In genomic region chr2:24360050-24360962, GRCh38 we compare ENCODE assay signal across 8 cellular contexts. TPM values are rescaled to one million over a fixed set of nuclear protein-coding genes. Genes with fewer than 3 reads are reported as not detected.
DNase-seq lines count a peak whose midpoint lies in the region; ATAC-seq and TF ChIP-seq lines count a peak whose summit lies in the region.

TSS of gene ITSN2 (minus strand) at chr2:24360536. CDS start at chr2:24328082, 32,454 bp downstream.

- peak; percentile 35 for DNase-seq in DMS153 (lab: John Stamatoyannopoulos, UW)
- DNase-seq in HUDEP-2 (lab: John Stamatoyannopoulos, UW; ENCODE audit: unreplicated experiment in 76 of 76) = peak in 71 of 76 experiments; percentile 14 to 89 (median 61)
- peak; percentile 79 to 92 (median 92) for DNase-seq in Peyer's patch
- peak; percentile 88 for DNase-seq in activated T-cell treated with anti-CD3 and anti-CD28 coated beads, Interleukin-2, amount 50 U/mL, for 72 hours
- peak; percentile 17 for DNase-seq in esophagus squamous epithelium (lab: John Stamatoyannopoulos, UW)
- peak; percentile 92 for DNase-seq in naive B cell
- peak; percentile 79 to 92 for DNase-seq in stimulated activated effector memory CD8-positive, alpha-beta T cell treated with anti-CD3 and anti-CD28 coated beads, Interleukin-12 subunit alpha, Interleukin-12 subunit beta, amount 100 ng/mL, for 72 hours (ENCODE audit: low spot score in 2 of 2)

- no peaks in the 10 kb centered on the region for H3K27me3 ChIP-seq in Peyer's patch
- no peaks in the 10 kb centered on the region for H3K27me3 ChIP-seq in esophagus squamous epithelium

- H3K27ac ChIP-seq in Peyer's patch = peak within 1 kb of the TSS; percentile 88 to 98 (median 94)
- peak within 1 kb of the TSS; percentile 88 to 98 (median 98) for H3K27ac ChIP-seq in esophagus squamous epithelium

- H3K9me3 Mint-ChIP-seq in activated T-cell treated with anti-CD3 and anti-CD28 coated beads, Interleukin-2, amount 50 U/mL, for 72 hours = no peaks in the 10 kb centered on the region
- peaks cover 0 to 3% (median 0%) of the 10 kb centered on the region in 7 donors for H3K9me3 Mint-ChIP-seq in naive B cell
- H3K9me3 Mint-ChIP-seq in stimulated activated effector memory CD8-positive, alpha-beta T cell treated with anti-CD3 and anti-CD28 coated beads, Interleukin-12 subunit alpha, Interleukin-12 subunit beta, amount 100 ng/mL, for 72 hours = no peaks in the 10 kb centered on the region

- peaks cover 0 to 5% of the 10 kb centered on the region in 2 donors for H3K36me3 Mint-ChIP-seq in activated T-cell treated with anti-CD3 and anti-CD28 coated beads, Interleukin-2, amount 50 U/mL, for 72 hours (ENCODE audit: insufficient read depth in 2 of 2)
- H3K36me3 Mint-ChIP-seq in naive B cell = no peaks in the 10 kb centered on the region
- H3K36me3 Mint-ChIP-seq in stimulated activated effector memory CD8-positive, alpha-beta T cell treated with anti-CD3 and anti-CD28 coated beads, Interleukin-12 subunit alpha, Interleukin-12 subunit beta, amount 100 ng/mL, for 72 hours = peaks cover 21% of the 10 kb centered on the region

- H3K4me1 ChIP-seq in Peyer's patch (peaks cover 3 to 23% (median 8%) of the 10 kb centered on the region in 4 donors), esophagus squamous epithelium (peaks cover 13 to 70% (median 23%) of the 10 kb centered on the region in 3 donors)

- TF ChIP-seq POLR2A in Peyer's patch (IDR thresholded peaks at IDR 0.05) (peak; percentile 67 to 70), esophagus squamous epithelium (IDR thresholded peaks at IDR 0.05) (peak in 2 of 4 donors; percentile 46 to 80)

- H3K9me3 ChIP-seq in Peyer's patch = no peaks in the 10 kb centered on the region
- no peaks in the 10 kb centered on the region for H3K9me3 ChIP-seq in esophagus squamous epithelium

- no peaks in the 10 kb centered on the region for H3K27me3 Mint-ChIP-seq in activated T-cell treated with anti-CD3 and anti-CD28 coated beads, Interleukin-2, amount 50 U/mL, for 72 hours (ENCODE audit: low read depth)
- no peaks in the 10 kb centered on the region for H3K27me3 Mint-ChIP-seq in naive B cell

- peak within 1 kb of the TSS; percentile 71 to 99 for H3K4me3 Mint-ChIP-seq in activated T-cell treated with anti-CD3 and anti-CD28 coated beads, Interleukin-2, amount 50 U/mL, for 72 hours
- H3K4me3 Mint-ChIP-seq in naive B cell = peak within 1 kb of the TSS; percentile 86 to 98 (median 95)
- H3K4me3 Mint-ChIP-seq in stimulated activated effector memory CD8-positive, alpha-beta T cell treated with anti-CD3 and anti-CD28 coated beads, Interleukin-12 subunit alpha, Interleukin-12 subunit beta, amount 100 ng/mL, for 72 hours = peak within 1 kb of the TSS; percentile 79

- no peaks in the 10 kb centered on the region for H3K36me3 ChIP-seq in Peyer's patch
- H3K36me3 ChIP-seq in esophagus squamous epithelium = no peaks in the 10 kb centered on the region

- intact Hi-C loops in esophagus squamous epithelium (cut with DNase I) = no loop called here

- 0 to 35% methylated on average over 3 to 11 of the region's 96 CpGs for WGBS in esophagus squamous epithelium, 2 donors

- H3K4me3 ChIP-seq in Peyer's patch = peak within 1 kb of the TSS; percentile 70 to 99 (median 88)
- peak within 1 kb of the TSS; percentile 65 to 98 (median 87) for H3K4me3 ChIP-seq in esophagus squamous epithelium

- H3K4me1 Mint-ChIP-seq in activated T-cell treated with anti-CD3 and anti-CD28 coated beads, Interleukin-2, amount 50 U/mL, for 72 hours (ENCODE audit: low read depth) = peaks cover 40% of the 10 kb centered on the region
- peaks cover 35 to 67% (median 63%) of the 10 kb centered on the region in 3 donors for H3K4me1 Mint-ChIP-seq in naive B cell
- peaks cover 26% of the 10 kb centered on the region for H3K4me1 Mint-ChIP-seq in stimulated activated effector memory CD8-positive, alpha-beta T cell treated with anti-CD3 and anti-CD28 coated beads, Interleukin-12 subunit alpha, Interleukin-12 subunit beta, amount 100 ng/mL, for 72 hours

- TF ChIP-seq CTCF in Peyer's patch (IDR thresholded peaks at IDR 0.05) (no peak), esophagus squamous epithelium (IDR thresholded peaks at IDR 0.05) (no peak)

- ATAC-seq in GM21390 (IDR thresholded peaks at IDR 0.05; ENCODE audit: unreplicated experiment) = peak; percentile 81
- peak; percentile 93 to 95 for ATAC-seq in activated T-cell treated with anti-CD3 and anti-CD28 coated beads, Interleukin-2, amount 50 U/mL, for 72 hours (replicated peaks in 1 of 2)
- ATAC-seq in naive B cell (ENCODE audit: low read depth in 2 of 2) = peak; percentile 80 to 81
- peak; percentile 95 for ATAC-seq in stimulated activated effector memory CD8-positive, alpha-beta T cell treated with anti-CD3 and anti-CD28 coated beads, Interleukin-12 subunit alpha, Interleukin-12 subunit beta, amount 100 ng/mL, for 72 hours

- H3K27ac Mint-ChIP-seq in activated T-cell treated with anti-CD3 and anti-CD28 coated beads, Interleukin-2, amount 50 U/mL, for 72 hours = peak within 1 kb of the TSS; percentile 97
- H3K27ac Mint-ChIP-seq in naive B cell = peak within 1 kb of the TSS; percentile 99
- H3K27ac Mint-ChIP-seq in stimulated activated effector memory CD8-positive, alpha-beta T cell treated with anti-CD3 and anti-CD28 coated beads, Interleukin-12 subunit alpha, Interleukin-12 subunit beta, amount 100 ng/mL, for 72 hours = peak within 1 kb of the TSS; percentile 96

RNA-seq across cellular contexts. Expression of gene ITSN2, which starts in this region (rescaled TPM):
- 100 to 1,000 TPM in 1 of 4 donors, 10 to 100 TPM in 3; 35.6 to 112 (median 46.4) TPM for total RNA-seq in Peyer's patch
- total RNA-seq in activated T-cell treated with anti-CD3 and anti-CD28 coated beads, Interleukin-2, amount 50 U/mL, for 72 hours = 10 to 100 TPM; 63.4 to 72.4 TPM
- 10 to 100 TPM; 58.3 to 98.0 (median 65.3) TPM for total RNA-seq in esophagus squamous epithelium
- polyA plus RNA-seq in naive B cell (ENCODE audit: low read depth in 6 of 6) = 100 to 1,000 TPM in 4 of 6 donors, 10 to 100 TPM in 2; 57.8 to 163 (median 113) TPM

Comparison
In these comparisons a context has a peak if more than half of its experiments do, and no peak if none do; other contexts are left out.
1. Peak in every context shown above with its lines: DNase-seq, ATAC-seq, H3K4me3 ChIP-seq and H3K27ac ChIP-seq.
2. DNase-seq: peak in every context shown above with its lines; median percentile 92 in Peyer's patch; 92 in naive B cell; 88 in activated T-cell treated with anti-CD3 and anti-CD28 coated beads, Interleukin-2, amount 50 U/mL, for 72 hours; 86 in stimulated activated effector memory CD8-positive, alpha-beta T cell treated with anti-CD3 and anti-CD28 coated beads, Interleukin-12 subunit alpha, Interleukin-12 subunit beta, amount 100 ng/mL, for 72 hours; 61 in HUDEP-2; 35 in DMS153; 17 in esophagus squamous epithelium.